In the genomic region with DNA sequence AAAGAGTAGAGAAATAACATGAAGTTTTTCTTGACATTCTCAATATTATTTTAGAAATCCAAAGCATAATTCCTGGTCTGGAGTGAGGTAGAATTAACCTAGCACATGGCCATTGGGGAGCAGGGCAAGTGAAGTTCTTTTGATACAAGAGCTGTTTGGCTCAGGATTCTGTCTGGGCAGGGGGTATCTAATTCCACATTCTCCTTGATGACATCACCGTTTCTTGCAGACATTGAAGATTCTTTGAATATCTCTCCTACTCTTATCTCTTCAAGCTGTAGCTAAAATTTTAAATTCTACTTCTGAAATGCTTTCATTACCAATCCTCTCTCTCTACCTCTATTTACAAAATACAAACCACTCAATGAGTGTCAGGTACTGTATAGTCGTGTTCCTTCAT, we compare ENCODE assay signal across 34 cellular contexts.
"Had no signal": no experiment of that assay in that cellular context is flagged by ENCODE, and none has a peak within 500 bp of the region (broad histone marks: within the 10 kb centered on the region; RNA-seq: fewer than 3 reads in every experiment).

No MANE protein-coding gene starts in this region.

- H3K4me3 ChIP-seq: adrenal gland, cardiac muscle cell had no signal

- DNase-seq: activated B cell treated with CpG ODN at 0.5 μM for 24 hours; activated CD4-positive, alpha-beta memory T cell treated with anti-CD3 and anti-CD28 coated beads for 36 hours; activated CD4-positive, alpha-beta T cell treated with anti-CD3 and anti-CD28 coated beads for 4 hours; activated CD4-positive, alpha-beta T cell treated with anti-CD3 and anti-CD28 coated beads, Interleukin-2, amount 10 ng/mL, durations not matched to agents 24 days and 14 days; activated CD4-positive, alpha-beta T cell treated with anti-CD3 and anti-CD28 coated beads, Interleukin-2, amount 50 U/mL, for 1 hour; activated CD4-positive, alpha-beta T cell treated with anti-CD3 and anti-CD28 coated beads, Interleukin-2, amount 50 U/mL, for 4 hours; activated CD4-positive, CD25-positive, alpha-beta regulatory T cell treated with anti-CD3 and anti-CD28 coated beads, Interleukin-2, amount 50 U/mL, for 72 hours; activated CD8-positive, alpha-beta memory T cell treated with anti-CD3 and anti-CD28 coated beads, Interleukin-2, amount 50 U/mL, for 4 hours; activated CD8-positive, alpha-beta T cell treated with anti-CD3 and anti-CD28 coated beads for 36 hours; activated effector memory CD4-positive, alpha-beta T cell treated with anti-CD3 and anti-CD28 coated beads, Interleukin-2, amount 50 U/mL, for 16 hours; activated gamma-delta T cell treated with Interleukin-2 at 50 U/mL for 16 hours; activated naive CD4-positive, alpha-beta T cell; activated naive CD4-positive, alpha-beta T cell treated with anti-CD3 and anti-CD28 coated beads for 36 hours; activated naive CD4-positive, alpha-beta T cell treated with anti-CD3 and anti-CD28 coated beads, Interleukin-2, amount 50 U/mL, for 16 hours; activated naive CD8-positive, alpha-beta T cell treated with anti-CD3 and anti-CD28 coated beads for 36 hours; activated T-cell treated with anti-CD3 and anti-CD28 coated beads for 4 hours; activated T-cell treated with anti-CD3 and anti-CD28 coated beads, Interleukin-2, amount 50 U/mL, for 1 hour; activated T-cell treated with anti-CD3 and anti-CD28 coated beads, Interleukin-2, amount 50 U/mL, for 4 hours; activated T-cell treated with anti-CD3 and anti-CD28 coated beads, Interleukin-2, amount 50 U/mL, for 72 hours; adrenal gland; amniotic stem cell; aorta; caudate nucleus; cerebellar nuclear complex; T-helper 1 cell; T-helper 2 cell; T-helper 9 cell had no signal

- H3K27ac ChIP-seq: adrenal gland, cardiac muscle cell, VCaP had no signal

- H3K9me3 ChIP-seq: adrenal gland had no signal

- ATAC-seq: activated CD8-positive, alpha-beta T cell treated with anti-CD3 and anti-CD28 coated beads for 36 hours; activated naive CD4-positive, alpha-beta T cell treated with anti-CD3 and anti-CD28 coated beads, Interleukin-2, amount 50 U/mL, for 72 hours; activated T-cell treated with anti-CD3 and anti-CD28 coated beads, Interleukin-2, amount 50 U/mL, for 4 hours; activated T-cell treated with anti-CD3 and anti-CD28 coated beads, Interleukin-2, amount 50 U/mL, for 72 hours; activated T-helper 17 cell treated with anti-CD3 and anti-CD28 coated beads, Interleukin-2, amount 50 U/mL, for 72 hours had no signal

- H3K4me1 ChIP-seq: adrenal gland had no signal

- H3K27me3 ChIP-seq: adrenal gland, cardiac muscle cell had no signal

- H3K36me3 ChIP-seq: adrenal gland, cardiac muscle cell had no signal

- FAIRE-seq: astrocyte, bronchial epithelial cell, TTC549 had no signal
